16 cellular contexts compared by ENCODE assay signal in the genomic region with DNA sequence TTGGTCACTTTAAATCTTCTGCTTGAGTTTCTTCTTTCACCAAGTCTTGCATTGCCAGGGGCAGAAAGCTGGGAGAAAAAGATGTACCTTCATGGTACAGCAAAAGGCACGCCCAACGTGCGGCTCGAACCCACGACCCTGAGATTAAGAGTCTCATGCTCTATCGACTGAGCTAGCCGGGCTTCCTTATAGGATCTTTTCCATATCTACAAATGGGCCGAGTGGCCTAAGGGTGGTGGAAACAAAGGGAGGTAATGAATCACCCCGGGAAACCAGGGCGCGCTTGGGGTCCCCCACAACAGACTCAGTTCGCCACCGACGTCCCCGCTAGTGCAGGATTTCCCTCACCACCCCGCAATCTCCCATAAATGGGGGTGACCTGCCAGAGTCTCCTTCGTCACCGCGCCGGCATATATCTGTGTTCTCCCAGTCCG. TPM values are rescaled to one million over a fixed set of nuclear protein-coding genes. Genes with fewer than 3 reads are reported as not detected.
DNase-seq lines count a peak whose midpoint lies in the region; ATAC-seq lines count a peak whose summit lies in the region.
"Had no signal": no experiment of that assay in that cellular context is flagged by ENCODE, and none has a peak within 500 bp of the region (broad histone marks: within the 10 kb centered on the region; RNA-seq: fewer than 3 reads in every experiment).

No MANE protein-coding gene starts in this region.

- H3K4me3 ChIP-seq in H7 (ENCODE audit: insufficient read depth, low read depth, low read length) (peak overlapping the region; percentile 49), adipocyte (ENCODE audit: low read length) (no peak overlapping the region)
- H3K4me3 ChIP-seq: suprapubic skin had no signal

- H3K36me3 ChIP-seq in H7 (replicated peaks; ENCODE audit: control insufficient read depth, insufficient read depth, low read length) (no peaks in the 10 kb centered on the region), adipocyte (ENCODE audit: control insufficient read depth, insufficient read depth, low read length, severe bottlenecking) (no peaks in the 10 kb centered on the region)
- H3K36me3 ChIP-seq: suprapubic skin, WERI-Rb-1 had no signal

- no peaks in the 10 kb centered on the region for H3K9me3 ChIP-seq in adipocyte (ENCODE audit: control insufficient read depth, low read length)
- H3K9me3 ChIP-seq: suprapubic skin had no signal

- peak; percentile 28 for DNase-seq in DMS53 (lab: John Stamatoyannopoulos, UW)
- DNase-seq in DMS53 treated with DMSO at 0.1 percent for 48 hours (lab: John Stamatoyannopoulos, UW; ENCODE audit: unreplicated experiment), result no peak
- peak; percentile 57 for DNase-seq in H7
- DNase-seq in adipocyte (ENCODE audit: low read depth), result peak; percentile 40
- DNase-seq in iris pigment epithelial cell (ENCODE audit: low read depth), result peak; percentile 63
- DNase-seq in NCI-H2029 (lab: John Stamatoyannopoulos, UW), result no peak
- DNase-seq: activated effector memory CD4-positive, alpha-beta T cell treated with anti-CD3 and anti-CD28 coated beads, Interleukin-2, amount 50 U/mL, for 16 hours; WERI-Rb-1 had no signal

- peaks cover 38% of the 10 kb centered on the region for H3K27me3 ChIP-seq in H7 (ENCODE audit: control insufficient read depth, insufficient read depth, low read length)
- H3K27me3 ChIP-seq in adipocyte (replicated peaks; ENCODE audit: control insufficient read depth, insufficient read depth, low read length), result peaks cover 56% of the 10 kb centered on the region

- ATAC-seq in GM19328 (IDR thresholded peaks at IDR 0.05; ENCODE audit: unreplicated experiment) (no peak), GM19351 (IDR thresholded peaks at IDR 0.05; ENCODE audit: unreplicated experiment) (no peak)
- ATAC-seq: natural killer cell treated with Interleukin-12 subunit alpha and Interleukin-12 subunit beta and Interleukin-15 and Interleukin-18, amount 100 ng/mL, for 72 hours; SK-N-SH treated with all-trans-retinoic acid at 6 μM for 48 hours had no signal

- H3K4me1 ChIP-seq in adipocyte (ENCODE audit: control insufficient read depth, insufficient read depth, low read length), result peaks cover 12% of the 10 kb centered on the region

- H3K9ac ChIP-seq in adipocyte (ENCODE audit: low read length), result no peak overlapping the region

RNA-seq across cellular contexts. Expression of gene OR1F1, which starts 7.5 kb away (rescaled TPM):
- not detected in 2 replicates for total RNA-seq in H7 (2014; rRNA removed; shearing (Covaris generic))
- total RNA-seq: cardiac septum; endothelial cell of umbilical vein; liver; natural killer cell treated with Interleukin-12 subunit alpha and Interleukin-12 subunit beta and Interleukin-15 and Interleukin-18, amount 100 ng/mL, for 72 hours; suprapubic skin had no signal

RNA-seq across cellular contexts. Expression of gene ZNF213, which starts 45.6 kb away (rescaled TPM):
- total RNA-seq in H7 (2014; rRNA removed; shearing (Covaris generic)), result 5.5 and 6.3 TPM in 2 replicates

RNA-seq across cellular contexts. Expression of gene ZNF200, which starts 54.5 kb away (rescaled TPM):
- 9.1 and 13.1 TPM in 2 replicates for total RNA-seq in H7 (2014; rRNA removed; shearing (Covaris generic))

Comparison
In these comparisons a context has a peak if more than half of its experiments do, and no peak if none do; other contexts are left out.
1. DNase-seq: peak in DMS53 (single experiment), H7 (single experiment), adipocyte (single experiment) and iris pigment epithelial cell (single experiment); none in DMS53 treated with DMSO at 0.1 percent for 48 hours (single experiment) and NCI-H2029 (single experiment).